Comparison of ENCODE assay signal across 12 cellular contexts in genomic region chr2:226760412-226761194, GRCh38. TPM values are rescaled to one million over a fixed set of nuclear protein-coding genes. Genes with fewer than 3 reads are reported as not detected.
DNase-seq lines count a peak whose midpoint lies in the region; ATAC-seq, FAIRE-seq and TF ChIP-seq lines count a peak whose summit lies in the region.
"Had no signal": no experiment of that assay in that cellular context is flagged by ENCODE, and none has a peak within 500 bp of the region (broad histone marks: within the 10 kb centered on the region; RNA-seq: fewer than 3 reads in every experiment).

No MANE protein-coding gene starts in this region.

- H4K20me1 ChIP-seq in astrocyte (ENCODE audit: insufficient read depth, low read length) = peaks cover 7% of the 10 kb centered on the region

- no peaks in the 10 kb centered on the region for H3K9me3 ChIP-seq in astrocyte (ENCODE audit: insufficient read depth, low read depth, low read length)
- H3K9me3 ChIP-seq in uterus = no peaks in the 10 kb centered on the region
- H3K9me3 ChIP-seq: esophagus muscularis mucosa had no signal

- peaks cover 15% of the 10 kb centered on the region for H3K9me3 Mint-ChIP-seq in astrocyte (ENCODE audit: unreplicated experiment)

- no peak overlapping the region for H3K4me3 ChIP-seq in astrocyte (ENCODE audit: insufficient read depth, low read depth, low read length)
- no peak overlapping the region for H3K4me3 ChIP-seq in uterus
- H3K4me3 ChIP-seq: esophagus muscularis mucosa had no signal

- H2AFZ ChIP-seq in astrocyte (ENCODE audit: low read depth, low read length) = no peak overlapping the region

- FAIRE-seq in astrocyte (lab: Jason Lieb, UNC) = peak; percentile 73

- TF ChIP-seq POLR2A in uterus (IDR thresholded peaks at IDR 0.05) = no peak

- H3K4me1 ChIP-seq in astrocyte (ENCODE audit: insufficient read depth, low read length) = peaks cover 46% of the 10 kb centered on the region
- H3K4me1 ChIP-seq in uterus = no peaks in the 10 kb centered on the region

- H3K9ac ChIP-seq in astrocyte (ENCODE audit: low read length) = peak overlapping the region; percentile 3

- H3K27me3 Mint-ChIP-seq in astrocyte (ENCODE audit: low read depth, unreplicated experiment) = no peaks in the 10 kb centered on the region

- intact Hi-C loops in uterus (cut with DNase I; ENCODE audit: low total_unique reads) = no loop called here

- H3K27me3 ChIP-seq in astrocyte (ENCODE audit: insufficient read depth, low read length) = no peaks in the 10 kb centered on the region
- H3K27me3 ChIP-seq in uterus = no peaks in the 10 kb centered on the region
- H3K27me3 ChIP-seq: esophagus muscularis mucosa had no signal

- peaks cover 28% of the 10 kb centered on the region for H3K36me3 Mint-ChIP-seq in astrocyte (ENCODE audit: low read depth, unreplicated experiment)

- peaks cover 13% of the 10 kb centered on the region for H3K36me3 ChIP-seq in astrocyte (ENCODE audit: insufficient read depth, low read length)
- no peaks in the 10 kb centered on the region for H3K36me3 ChIP-seq in uterus
- H3K36me3 ChIP-seq: esophagus muscularis mucosa had no signal

- H3K27ac Mint-ChIP-seq in astrocyte (ENCODE audit: unreplicated experiment) = peak overlapping the region; percentile 92
- H3K27ac Mint-ChIP-seq: activated naive CD4-positive, alpha-beta T cell treated with anti-CD3 and anti-CD28 coated beads, Interleukin-2, amount 50 U/mL, for 72 hours had no signal

- TF ChIP-seq CTCF in astrocyte (IDR thresholded peaks at IDR 0.05; ENCODE audit: insufficient read depth, low read depth, low read length) (no peak), uterus (IDR thresholded peaks at IDR 0.05) (no peak)

- ATAC-seq in GM18517 (IDR thresholded peaks at IDR 0.05; ENCODE audit: unreplicated experiment) = no peak
- ATAC-seq: activated naive CD4-positive, alpha-beta T cell treated with anti-CD3 and anti-CD28 coated beads, Interleukin-2, amount 50 U/mL, for 72 hours had no signal

- DNase-seq in SIG-M5 treated with dmso at 0.1 percent for 504 hours (lab: John Stamatoyannopoulos, UW; ENCODE audit: unreplicated experiment) (peak; percentile 11), SIG-M5 (lab: John Stamatoyannopoulos, UW) (no peak), astrocyte (ENCODE audit: low read depth) (peak; percentile 91), hepatic stellate cell (ENCODE audit: low spot score) (peak; percentile 63), uterus (no peak), NCI-H2107 treated with DMSO at 0.1 percent for 48 hours (lab: John Stamatoyannopoulos, UW; ENCODE audit: unreplicated experiment) (no peak)
- DNase-seq in activated T-cell treated with anti-CD3 and anti-CD28 coated beads, Interleukin-2, amount 50 U/mL, for 48 hours = no peak
- DNase-seq: activated CD4-positive, CD25-positive, alpha-beta regulatory T cell treated with anti-CD3 and anti-CD28 coated beads, Interleukin-2, amount 50 U/mL, for 72 hours; MM.1S had no signal

- H3K27ac ChIP-seq in astrocyte (ENCODE audit: low read depth, low read length) = peak overlapping the region; percentile 65
- H3K27ac ChIP-seq in uterus = peak overlapping the region; percentile 8 to 88

- peaks cover 95% of the 10 kb centered on the region for H3K79me2 ChIP-seq in astrocyte (ENCODE audit: insufficient read depth, low read length)

- H3K4me2 ChIP-seq in astrocyte (ENCODE audit: low read length) = peak overlapping the region; percentile 27

- H3K4me3 Mint-ChIP-seq in astrocyte (ENCODE audit: unreplicated experiment) = peak overlapping the region; percentile 37

- peaks cover 57% of the 10 kb centered on the region for H3K4me1 Mint-ChIP-seq in astrocyte (ENCODE audit: low read depth, unreplicated experiment)

RNA-seq across cellular contexts. Expression of gene IRS1, which starts 39.0 kb away (rescaled TPM):
- total RNA-seq in astrocyte (34.2 and 45.0 TPM in 2 replicates), uterus (10 to 100 TPM; 11.5 to 54.2 (median 29.5) TPM)

Comparison
In these comparisons a context has a peak if more than half of its experiments do, and no peak if none do; other contexts are left out.
1. DNase-seq: peak in SIG-M5 treated with dmso at 0.1 percent for 504 hours (single experiment), astrocyte (single experiment) and hepatic stellate cell (single experiment); none in SIG-M5 (single experiment), uterus (0 of 2), activated T-cell treated with anti-CD3 and anti-CD28 coated beads, Interleukin-2, amount 50 U/mL, for 48 hours (0 of 2) and NCI-H2107 treated with DMSO at 0.1 percent for 48 hours (single experiment).